Comparison of ENCODE assay signal across 1 cellular context in the genomic region with DNA sequence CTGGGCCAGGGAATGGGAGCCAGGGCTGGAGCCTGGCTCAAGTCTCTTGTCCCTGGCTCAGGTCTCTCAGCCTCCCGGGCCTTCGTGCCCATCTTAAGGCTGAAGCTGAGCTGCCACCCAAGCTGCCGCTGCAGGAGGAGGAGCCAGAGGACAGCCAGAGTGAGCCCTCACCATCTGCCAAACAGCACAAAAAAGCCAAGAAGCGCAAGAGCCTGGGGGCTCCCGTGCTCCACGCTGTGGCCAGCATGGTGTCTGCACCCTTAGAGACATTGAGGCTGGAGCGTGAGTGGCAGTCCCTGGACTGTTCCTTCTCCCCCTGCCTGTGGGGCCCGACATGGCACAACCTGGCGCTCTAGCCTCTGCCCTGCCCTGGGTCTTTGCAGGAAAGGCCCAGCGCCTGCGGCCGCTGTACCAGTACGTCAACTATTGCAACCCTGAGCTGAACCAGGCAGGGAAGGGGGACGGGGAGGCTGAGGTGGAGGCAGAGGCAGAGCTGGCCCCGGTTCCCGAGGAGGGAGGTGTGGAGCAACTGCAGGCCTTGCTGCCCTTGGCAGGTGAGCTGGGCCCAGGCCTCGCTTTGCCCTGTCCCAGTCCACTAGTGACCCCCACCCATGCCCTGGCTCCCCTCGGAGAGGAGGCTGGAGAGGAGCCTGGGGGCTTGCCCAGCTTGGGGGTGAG.
TF ChIP-seq lines count a peak whose summit lies in the region.

No MANE protein-coding gene starts in this region.

TF ChIP-seq in SK-N-SH treated with all-trans-retinoic acid at 6 μM for 48 hours, 23 proteins besides CTCF, POLR2A, EP300 and RAD21 (continued from another document):
- no peak for TF ChIP-seq ZFP3 (CRISPR knock-in tag; IDR thresholded peaks at IDR 0.05)
